In the genomic region with DNA sequence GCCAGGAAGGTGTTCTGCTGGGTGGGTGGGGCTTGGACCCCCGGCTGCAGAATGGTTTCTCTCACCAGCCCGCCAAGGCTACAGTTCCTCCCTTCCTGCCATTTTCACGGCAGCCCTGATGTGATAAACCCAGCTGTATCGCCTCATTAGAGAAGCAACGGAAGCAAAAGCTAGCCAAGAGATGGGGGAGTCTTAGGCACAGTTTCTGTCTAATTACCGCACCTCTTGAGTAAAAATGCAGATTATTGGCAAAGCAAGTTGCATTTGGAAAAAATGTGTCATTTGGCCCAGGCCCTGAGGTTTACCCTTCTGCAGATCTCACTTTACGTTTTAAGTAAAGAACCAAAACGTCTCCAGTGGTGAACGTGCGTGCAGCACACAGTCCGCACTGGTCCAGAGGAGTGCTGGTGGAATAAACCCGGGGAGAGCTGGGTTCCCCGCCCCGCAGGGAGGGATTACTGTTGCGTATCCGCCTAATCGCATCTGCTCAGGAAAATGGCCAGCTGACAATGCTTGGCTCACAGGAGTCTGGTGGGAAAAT, we compare ENCODE assay signal across 9 cellular contexts.
DNase-seq lines count a peak whose midpoint lies in the region; ATAC-seq and TF ChIP-seq lines count a peak whose summit lies in the region.
"Had no signal": no experiment of that assay in that cellular context is flagged by ENCODE, and none has a peak within 500 bp of the region (broad histone marks: within the 10 kb centered on the region; RNA-seq: fewer than 3 reads in every experiment).

No MANE protein-coding gene starts in this region.

- H3K27me3 ChIP-seq in BLaER1 treated with 17β-estradiol and CSF1 and Interleukin-3, amounts not matched to agents 10 nM and 100 nM = no peaks in the 10 kb centered on the region
- H3K27me3 ChIP-seq: Peyer's patch had no signal

- H3K4me3 Mint-ChIP-seq in nephron progenitor cell = no peak overlapping the region

- H3K27ac ChIP-seq in BLaER1 treated with 17β-estradiol and CSF1 and Interleukin-3, amounts not matched to agents 10 nM and 100 nM = peak overlapping the region in 7 of 11 experiments; percentile 5 to 43 (median 28); a peak in 10 of 22 replicates

- H4K20me1 ChIP-seq in BLaER1 treated with 17β-estradiol and CSF1 and Interleukin-3, amounts not matched to agents 10 nM and 100 nM = peaks cover 0 to 98% (median 51%) of the 10 kb centered on the region in 11 experiments; a peak in 16 of 22 replicates

- TF ChIP-seq CTCF in nephron progenitor cell (IDR thresholded peaks at IDR 0.05) = no peak

- H3K4me3 ChIP-seq in BLaER1 treated with 17β-estradiol and CSF1 and Interleukin-3, amounts not matched to agents 10 nM and 100 nM = peak overlapping the region in 7 of 10 experiments; percentile 11 to 56 (median 39); a peak in 12 of 20 replicates

- peak overlapping the region in 5 of 11 experiments; percentile 4 to 32 (median 10); a peak in 5 of 22 replicates for H3K9ac ChIP-seq in BLaER1 treated with 17β-estradiol and CSF1 and Interleukin-3, amounts not matched to agents 10 nM and 100 nM

- no peak for TF ChIP-seq POLR2A in erythroblast (IDR thresholded peaks at IDR 0.05; ENCODE audit: low read length)

- H3K4me1 Mint-ChIP-seq in nephron progenitor cell = peaks cover 61% of the 10 kb centered on the region

- peak overlapping the region; percentile 62 to 96 (median 82) for H3K4me2 ChIP-seq in BLaER1 treated with 17β-estradiol and CSF1 and Interleukin-3, amounts not matched to agents 10 nM and 100 nM

- DNase-seq in NCI-H524 (lab: John Stamatoyannopoulos, UW) (peak; percentile 81 to 91), erythroblast (lab: John Stamatoyannopoulos, UW) (peak; percentile 24 to 37), nephron progenitor cell (peak; percentile 42), NAMALWA (ENCODE audit: low spot score) (no peak), LoVo (ENCODE audit: low spot score) (no peak)

- peaks cover 35 to 69% (median 57%) of the 10 kb centered on the region in 10 experiments for H3K4me1 ChIP-seq in BLaER1 treated with 17β-estradiol and CSF1 and Interleukin-3, amounts not matched to agents 10 nM and 100 nM

- H3K36me3 ChIP-seq in BLaER1 treated with 17β-estradiol and CSF1 and Interleukin-3, amounts not matched to agents 10 nM and 100 nM = peaks cover 12 to 68% (median 35%) of the 10 kb centered on the region in 11 experiments; a peak in 21 of 22 replicates
- H3K36me3 ChIP-seq: Peyer's patch had no signal

- H3K27me3 Mint-ChIP-seq in nephron progenitor cell (ENCODE audit: low read depth, poor library complexity) = peaks cover 5% of the 10 kb centered on the region

- H3K27ac Mint-ChIP-seq in nephron progenitor cell = no peak overlapping the region

- H3K9me3 Mint-ChIP-seq in nephron progenitor cell = no peaks in the 10 kb centered on the region

- ATAC-seq in HG02884 (IDR thresholded peaks at IDR 0.05; ENCODE audit: unreplicated experiment) (no peak), HG02759 (IDR thresholded peaks at IDR 0.05; ENCODE audit: unreplicated experiment) (no peak)

- peaks cover 29% of the 10 kb centered on the region for H3K36me3 Mint-ChIP-seq in nephron progenitor cell (ENCODE audit: low read depth)

- H3K9me3 ChIP-seq in BLaER1 treated with 17β-estradiol and CSF1 and Interleukin-3, amounts not matched to agents 10 nM and 100 nM (replicated peaks in 1 of 11) = no peaks in the 10 kb centered on the region
- H3K9me3 ChIP-seq: Peyer's patch had no signal

Comparison
In these comparisons a context has a peak if more than half of its experiments do, and no peak if none do; other contexts are left out.
1. DNase-seq: peak in NCI-H524 (2 of 2), erythroblast (2 of 2) and nephron progenitor cell (single experiment); none in NAMALWA (single experiment) and LoVo (single experiment).